In the genomic region with DNA sequence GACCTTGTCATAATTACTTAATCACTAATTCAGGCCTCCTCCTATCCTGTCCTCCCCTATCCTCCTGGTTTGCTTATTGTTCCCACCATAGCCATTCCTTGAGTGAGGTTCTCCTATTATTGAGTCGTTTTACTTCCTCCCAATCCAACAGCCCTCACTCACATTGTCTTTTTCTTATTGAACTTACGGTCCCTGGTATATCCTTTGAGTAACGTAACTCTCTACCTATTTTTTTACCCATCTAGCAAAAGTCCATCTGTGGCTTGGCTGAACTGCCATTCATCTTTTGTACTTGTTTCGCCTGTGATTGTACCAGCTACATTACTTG, we compare ENCODE assay signal across 2 cellular contexts.
TF ChIP-seq lines count a peak whose summit lies in the region.

No MANE protein-coding gene starts in this region.

TF ChIP-seq in HEK293, 187 proteins besides CTCF, POLR2A, EP300 and RAD21:
- 0 out of 2 replicates have a peak, but pooled peaks have one; percentile 48 for TF ChIP-seq WT1 (tag by site-specific recombination; IDR thresholded peaks at IDR 0.05)
- TF ChIP-seq ZNF394 (tag by site-specific recombination; IDR thresholded peaks at IDR 0.05; ENCODE audit: borderline replicate concordance), result no peak

TF ChIP-seq in K562, 482 proteins besides CTCF, POLR2A, EP300 and RAD21:
- TF ChIP-seq THRB (CRISPR knock-in tag; conservative IDR thresholded peaks at IDR 0.05) (peak; percentile 7; the same call in 1 of the 2 replicates), MAZ (CRISPR knock-in tag; conservative IDR thresholded peaks at IDR 0.05 in 1 of 2, IDR thresholded peaks at IDR 0.05 in 1 of 2) (no peak), ZNF436 (CRISPR knock-in tag; IDR thresholded peaks at IDR 0.05) (no peak), ZNF507 (tag; conservative IDR thresholded peaks at IDR 0.05) (no peak), NEUROD1 (IDR thresholded peaks at IDR 0.05; ENCODE audit: borderline replicate concordance, low read depth, low read length, partially characterized antibody) (no peak), ZNF23 (CRISPR knock-in tag; IDR thresholded peaks at IDR 0.05) (no peak), MEF2A (IDR thresholded peaks at IDR 0.05; ENCODE audit: control insufficient read depth, low read depth, low read length) (no peak), HBP1 (CRISPR knock-in tag; IDR thresholded peaks at IDR 0.05) (0 out of 2 replicates have a peak, but pooled peaks have one; percentile 1), MXD1 (CRISPR knock-in tag; IDR thresholded peaks at IDR 0.05; ENCODE audit: borderline replicate concordance, poor library complexity, severe bottlenecking) (no peak), SUPT5H (IDR thresholded peaks at IDR 0.05) (peak; percentile 56), CREBBP (IDR thresholded peaks at IDR 0.05; ENCODE audit: low read depth, low read length) (no peak), FOXP1 (CRISPR knock-in tag; IDR thresholded peaks at IDR 0.05) (no peak), POLR2AphosphoS2 (IDR thresholded peaks at IDR 0.05; ENCODE audit: low read length) (peak; percentile 44; the same call in 1 of the 2 replicates), FOS (IDR thresholded peaks at IDR 0.05; ENCODE audit: extremely low read depth, insufficient read length) (no peak)
- TF ChIP-seq, protein P1, sequence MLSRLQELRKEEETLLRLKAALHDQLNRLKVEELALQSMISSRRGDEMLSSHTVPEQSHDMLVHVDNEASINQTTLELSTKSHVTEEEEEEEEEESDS (CRISPR knock-in tag; IDR thresholded peaks at IDR 0.05), result no peak
- TF ChIP-seq, protein P2, sequence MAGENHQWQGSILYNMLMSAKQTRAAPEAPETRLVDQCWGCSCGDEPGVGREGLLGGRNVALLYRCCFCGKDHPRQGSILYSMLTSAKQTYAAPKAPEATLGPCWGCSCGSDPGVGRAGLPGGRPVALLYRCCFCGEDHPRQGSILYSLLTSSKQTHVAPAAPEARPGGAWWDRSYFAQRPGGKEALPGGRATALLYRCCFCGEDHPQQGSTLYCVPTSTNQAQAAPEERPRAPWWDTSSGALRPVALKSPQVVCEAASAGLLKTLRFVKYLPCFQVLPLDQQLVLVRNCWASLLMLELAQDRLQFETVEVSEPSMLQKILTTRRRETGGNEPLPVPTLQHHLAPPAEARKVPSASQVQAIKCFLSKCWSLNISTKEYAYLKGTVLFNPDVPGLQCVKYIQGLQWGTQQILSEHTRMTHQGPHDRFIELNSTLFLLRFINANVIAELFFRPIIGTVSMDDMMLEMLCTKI (IDR thresholded peaks at IDR 0.05; ENCODE audit: partially characterized antibody), result no peak
- TF ChIP-seq, protein P3, sequence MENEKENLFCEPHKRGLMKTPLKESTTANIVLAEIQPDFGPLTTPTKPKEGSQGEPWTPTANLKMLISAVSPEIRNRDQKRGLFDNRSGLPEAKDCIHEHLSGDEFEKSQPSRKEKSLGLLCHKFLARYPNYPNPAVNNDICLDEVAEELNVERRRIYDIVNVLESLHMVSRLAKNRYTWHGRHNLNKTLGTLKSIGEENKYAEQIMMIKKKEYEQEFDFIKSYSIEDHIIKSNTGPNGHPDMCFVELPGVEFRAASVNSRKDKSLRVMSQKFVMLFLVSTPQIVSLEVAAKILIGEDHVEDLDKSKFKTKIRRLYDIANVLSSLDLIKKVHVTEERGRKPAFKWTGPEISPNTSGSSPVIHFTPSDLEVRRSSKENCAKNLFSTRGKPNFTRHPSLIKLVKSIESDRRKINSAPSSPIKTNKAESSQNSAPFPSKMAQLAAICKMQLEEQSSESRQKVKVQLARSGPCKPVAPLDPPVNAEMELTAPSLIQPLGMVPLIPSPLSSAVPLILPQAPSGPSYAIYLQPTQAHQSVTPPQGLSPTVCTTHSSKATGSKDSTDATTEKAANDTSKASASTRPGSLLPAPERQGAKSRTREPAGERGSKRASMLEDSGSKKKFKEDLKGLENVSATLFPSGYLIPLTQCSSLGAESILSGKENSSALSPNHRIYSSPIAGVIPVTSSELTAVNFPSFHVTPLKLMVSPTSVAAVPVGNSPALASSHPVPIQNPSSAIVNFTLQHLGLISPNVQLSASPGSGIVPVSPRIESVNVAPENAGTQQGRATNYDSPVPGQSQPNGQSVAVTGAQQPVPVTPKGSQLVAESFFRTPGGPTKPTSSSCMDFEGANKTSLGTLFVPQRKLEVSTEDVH (IDR thresholded peaks at IDR 0.05; ENCODE audit: low read depth, partially characterized antibody), result peak; percentile 14
TF ChIP-seq in K562: peak in this region for 5.
